In genomic region chr10:3948843-3949242, GRCh38 we compare ENCODE assay signal across 8 cellular contexts.
DNase-seq lines count a peak whose midpoint lies in the region; ATAC-seq and TF ChIP-seq lines count a peak whose summit lies in the region.

No MANE protein-coding gene starts in this region.

- H3K27ac Mint-ChIP-seq in CD4-positive, alpha-beta memory T cell: peak overlapping the region; percentile 93 to 98 (median 97)
- H3K27ac Mint-ChIP-seq in activated naive CD4-positive, alpha-beta T cell treated with anti-CD3 and anti-CD28 coated beads, Interleukin-2, amount 50 U/mL, for 72 hours: peak overlapping the region; percentile 73 to 82
- H3K27ac Mint-ChIP-seq in neural progenitor cell: peak overlapping the region; percentile 32

- TF ChIP-seq CTCF in neural progenitor cell (IDR thresholded peaks at IDR 0.05): no peak

- H3K27me3 ChIP-seq in CD4-positive, alpha-beta memory T cell (ENCODE audit: insufficient read depth, low read length): no peaks in the 10 kb centered on the region
- H3K27me3 ChIP-seq in neural progenitor cell: no peaks in the 10 kb centered on the region

- H3K9me3 Mint-ChIP-seq in CD4-positive, alpha-beta memory T cell: peaks cover 0 to 2% (median 0%) of the 10 kb centered on the region in 8 donors
- H3K9me3 Mint-ChIP-seq in activated naive CD4-positive, alpha-beta T cell treated with anti-CD3 and anti-CD28 coated beads, Interleukin-2, amount 50 U/mL, for 72 hours: peaks cover 0 to 12% of the 10 kb centered on the region in 2 donors
- H3K9me3 Mint-ChIP-seq in neural progenitor cell: peaks cover 4% of the 10 kb centered on the region

- POLR2A ChIA-PET in CD4-positive, alpha-beta memory T cell (lab: Charles Lee; ENCODE audit: partially characterized antibody): interaction anchor here (0.7 to 12.5 kb wide), 24 partner anchors 11 to 191 kb away, joined by 3 to 248 read pairs (median 6); partner anchors contain the start of gene KLF6

- H3K4me1 ChIP-seq in CD4-positive, alpha-beta memory T cell (ENCODE audit: insufficient read depth, low read length): peaks cover 67% of the 10 kb centered on the region
- peaks cover 7% of the 10 kb centered on the region for H3K4me1 ChIP-seq in neural progenitor cell

- DNase-seq in CD4-positive, alpha-beta memory T cell: peak; percentile 83 to 93 (median 88)
- DNase-seq in RKO (ENCODE audit: low spot score): peak; percentile 12
- DNase-seq in activated naive CD4-positive, alpha-beta T cell treated with anti-CD3 and anti-CD28 coated beads, Interleukin-2, amount 50 U/mL, for 72 hours (ENCODE audit: low spot score in 2 of 2): peak; percentile 60 to 63
- no peak for DNase-seq in neural progenitor cell (ENCODE audit: low spot score)
- no peak for DNase-seq in DMS79 treated with DMSO at 0.1 percent for 48 hours (lab: John Stamatoyannopoulos, UW)

- CTCF ChIA-PET in CD4-positive, alpha-beta memory T cell (lab: Charles Lee; ENCODE audit: partially characterized antibody): interaction anchor here (2.9 kb wide), 1 partner anchor 11 kb away, joined by 12 read pairs; no protein-coding TSS in a partner anchor

- no peak overlapping the region for H3K4me3 ChIP-seq in CD4-positive, alpha-beta memory T cell (ENCODE audit: low read length in 2 of 2)
- H3K4me3 ChIP-seq in neural progenitor cell: no peak overlapping the region

- no peak overlapping the region for H3K9ac ChIP-seq in neural progenitor cell

- H3K4me1 Mint-ChIP-seq in CD4-positive, alpha-beta memory T cell: peaks cover 43 to 80% (median 59%) of the 10 kb centered on the region in 4 donors
- H3K4me1 Mint-ChIP-seq in neural progenitor cell: peaks cover 28% of the 10 kb centered on the region

- peak; percentile 90 to 99 for ATAC-seq in activated naive CD4-positive, alpha-beta T cell treated with anti-CD3 and anti-CD28 coated beads, Interleukin-2, amount 50 U/mL, for 72 hours
- no peak for ATAC-seq in HG02938 (IDR thresholded peaks at IDR 0.05; ENCODE audit: unreplicated experiment)
- ATAC-seq in GM21526 (IDR thresholded peaks at IDR 0.05; ENCODE audit: low FRiP score, unreplicated experiment): no peak
- no peak for ATAC-seq in HG03045 (IDR thresholded peaks at IDR 0.05; ENCODE audit: unreplicated experiment)

- H3K36me3 Mint-ChIP-seq in CD4-positive, alpha-beta memory T cell: no peaks in the 10 kb centered on the region
- H3K36me3 Mint-ChIP-seq in activated naive CD4-positive, alpha-beta T cell treated with anti-CD3 and anti-CD28 coated beads, Interleukin-2, amount 50 U/mL, for 72 hours: peaks cover 0 to 15% of the 10 kb centered on the region in 2 donors
- H3K36me3 Mint-ChIP-seq in neural progenitor cell: no peaks in the 10 kb centered on the region

- peak overlapping the region; percentile 52 for H3K27ac ChIP-seq in CD4-positive, alpha-beta memory T cell (ENCODE audit: low read depth, low read length)
- H3K27ac ChIP-seq in neural progenitor cell: no peak overlapping the region

- no peak overlapping the region for H2AFZ ChIP-seq in neural progenitor cell (replicated peaks)

- H3F3A ChIP-seq in neural progenitor cell (ENCODE audit: low read depth): no peaks in the 10 kb centered on the region

- H3K4me3 Mint-ChIP-seq in CD4-positive, alpha-beta memory T cell: peak overlapping the region; percentile 64 to 85 (median 83)
- no peak overlapping the region for H3K4me3 Mint-ChIP-seq in neural progenitor cell

- H3K36me3 ChIP-seq in CD4-positive, alpha-beta memory T cell (ENCODE audit: insufficient read depth, low read length): no peaks in the 10 kb centered on the region
- H3K36me3 ChIP-seq in neural progenitor cell: no peaks in the 10 kb centered on the region

- H3K4me2 ChIP-seq in neural progenitor cell: no peak overlapping the region

- no peaks in the 10 kb centered on the region for H3K79me2 ChIP-seq in neural progenitor cell (ENCODE audit: low read depth)

- H3K9me3 ChIP-seq in CD4-positive, alpha-beta memory T cell (ENCODE audit: control insufficient read depth in 1 of 2, low read length in 2 of 2): no peaks in the 10 kb centered on the region
- H3K9me3 ChIP-seq in neural progenitor cell (ENCODE audit: low read depth): no peaks in the 10 kb centered on the region

- H4K20me1 ChIP-seq in neural progenitor cell (ENCODE audit: low read depth): no peaks in the 10 kb centered on the region

- intact Hi-C loops in CD4-positive, alpha-beta memory T cell (cut with micrococcal nuclease): loop anchor here (1.0 to 10.0 kb wide), 8 partner anchors 12 to 722 kb away; no protein-coding TSS in a partner anchor

- H3K27me3 Mint-ChIP-seq in CD4-positive, alpha-beta memory T cell: no peaks in the 10 kb centered on the region
- peaks cover 8% of the 10 kb centered on the region for H3K27me3 Mint-ChIP-seq in neural progenitor cell (ENCODE audit: insufficient read depth, low read depth)

Comparison
In these comparisons a context has a peak if more than half of its experiments do, and no peak if none do; other contexts are left out.
1. DNase-seq: peak in CD4-positive, alpha-beta memory T cell (5 of 5), RKO (single experiment) and activated naive CD4-positive, alpha-beta T cell treated with anti-CD3 and anti-CD28 coated beads, Interleukin-2, amount 50 U/mL, for 72 hours (2 of 2); none in neural progenitor cell (single experiment) and DMS79 treated with DMSO at 0.1 percent for 48 hours (single experiment).
2. H3K27ac Mint-ChIP-seq: peak in every context shown above with its lines; median percentile 97 in CD4-positive, alpha-beta memory T cell; 78 in activated naive CD4-positive, alpha-beta T cell treated with anti-CD3 and anti-CD28 coated beads, Interleukin-2, amount 50 U/mL, for 72 hours; 32 in neural progenitor cell.
3. ATAC-seq: peak in activated naive CD4-positive, alpha-beta T cell treated with anti-CD3 and anti-CD28 coated beads, Interleukin-2, amount 50 U/mL, for 72 hours (2 of 2); none in HG02938 (single experiment), GM21526 (single experiment) and HG03045 (single experiment).